Comparison of ENCODE assay signal across 8 cellular contexts in the genomic region with DNA sequence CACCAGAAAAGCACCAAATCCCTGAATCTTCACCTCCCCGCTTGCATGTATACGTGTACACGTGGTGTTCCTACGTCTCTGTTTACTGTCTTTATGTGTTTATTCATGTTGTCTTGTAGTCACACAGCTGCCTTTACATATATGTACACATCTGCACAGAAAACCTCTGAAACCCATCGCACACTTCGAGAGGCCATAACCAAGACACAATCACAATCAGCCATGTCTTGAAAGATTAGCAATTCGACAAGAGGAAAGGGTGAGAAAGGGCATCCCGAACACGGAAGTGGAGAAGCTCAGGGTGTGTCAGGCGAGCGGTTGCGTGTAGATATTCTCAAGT.
DNase-seq lines count a peak whose midpoint lies in the region; ATAC-seq and TF ChIP-seq lines count a peak whose summit lies in the region.

No MANE protein-coding gene starts in this region.

- H3K4me3 Mint-ChIP-seq in activated naive CD8-positive, alpha-beta T cell treated with anti-CD3 and anti-CD28 coated beads, Interleukin-2, amount 10 ng/mL, durations not matched to agents 7 days and 5 days: peak overlapping the region; percentile 65

- no peak for DNase-seq in activated naive CD8-positive, alpha-beta T cell treated with anti-CD3 and anti-CD28 coated beads, Interleukin-2, amount 10 ng/mL, durations not matched to agents 7 days and 5 days
- DNase-seq in OCI-M1 (lab: John Stamatoyannopoulos, UW) (no peak), NCI-H524 (lab: John Stamatoyannopoulos, UW) (no peak), G401 (ENCODE audit: low spot score) (no peak)

- H3K36me3 Mint-ChIP-seq in activated naive CD8-positive, alpha-beta T cell treated with anti-CD3 and anti-CD28 coated beads, Interleukin-2, amount 10 ng/mL, durations not matched to agents 7 days and 5 days: peaks cover 2% of the 10 kb centered on the region

- H3K27ac ChIP-seq in 22Rv1: peak overlapping the region; percentile 17; the same call in 1 of the 2 replicates
- peak overlapping the region; percentile 88 for H3K27ac ChIP-seq in muscle layer of colon (ENCODE audit: low read depth, low read length)

- POLR2A ChIA-PET in activated naive CD8-positive, alpha-beta T cell treated with anti-CD3 and anti-CD28 coated beads, Interleukin-2, amount 10 ng/mL, durations not matched to agents 7 days and 5 days (lab: Charles Lee): interaction anchor here (0.7 to 2.9 kb wide), 5 partner anchors 20 to 300 kb away, joined by 3 to 31 read pairs (median 7); a partner anchor contains a TSS

- no peak for TF ChIP-seq CTCF in 22Rv1 (IDR thresholded peaks at IDR 0.05)

- H3K4me1 Mint-ChIP-seq in activated naive CD8-positive, alpha-beta T cell treated with anti-CD3 and anti-CD28 coated beads, Interleukin-2, amount 10 ng/mL, durations not matched to agents 7 days and 5 days: peaks cover 21% of the 10 kb centered on the region

- peak; percentile 27 for ATAC-seq in GM19395 (IDR thresholded peaks at IDR 0.05; ENCODE audit: unreplicated experiment)
- peak; percentile 9 for ATAC-seq in activated naive CD8-positive, alpha-beta T cell treated with anti-CD3 and anti-CD28 coated beads, Interleukin-2, amount 10 ng/mL, durations not matched to agents 7 days and 5 days (ENCODE audit: low read depth)
- no peak for ATAC-seq in HG03571 (IDR thresholded peaks at IDR 0.05; ENCODE audit: unreplicated experiment)

- peaks cover 15% of the 10 kb centered on the region for H3K4me1 ChIP-seq in muscle layer of colon (ENCODE audit: insufficient read depth, low read length)

- H3K36me3 ChIP-seq in muscle layer of colon (ENCODE audit: insufficient read depth, low read length): no peaks in the 10 kb centered on the region

- H3K27me3 Mint-ChIP-seq in activated naive CD8-positive, alpha-beta T cell treated with anti-CD3 and anti-CD28 coated beads, Interleukin-2, amount 10 ng/mL, durations not matched to agents 7 days and 5 days: no peaks in the 10 kb centered on the region

- no peaks in the 10 kb centered on the region for H3K27me3 ChIP-seq in muscle layer of colon (ENCODE audit: control insufficient read depth in 1 of 2, insufficient read depth in 2 of 2, low read length in 2 of 2)

- peak overlapping the region in 1 of 2 donors; percentile 48 for H3K4me3 ChIP-seq in muscle layer of colon (ENCODE audit: low read depth in 1 of 2, low read length in 2 of 2)

- H3K9ac ChIP-seq in muscle layer of colon (ENCODE audit: low read length): no peak overlapping the region

- H3K27ac Mint-ChIP-seq in activated naive CD8-positive, alpha-beta T cell treated with anti-CD3 and anti-CD28 coated beads, Interleukin-2, amount 10 ng/mL, durations not matched to agents 7 days and 5 days: peak overlapping the region; percentile 77

- in situ Hi-C loops in G401 (cut with HindIII; ENCODE audit: low sequenced_read_pairs): no loop called here

- no peaks in the 10 kb centered on the region for H3K9me3 Mint-ChIP-seq in activated naive CD8-positive, alpha-beta T cell treated with anti-CD3 and anti-CD28 coated beads, Interleukin-2, amount 10 ng/mL, durations not matched to agents 7 days and 5 days

- no peaks in the 10 kb centered on the region for H3K9me3 ChIP-seq in muscle layer of colon (ENCODE audit: low read length)
